19 cellular contexts compared by ENCODE assay signal in genomic region chr20:52983726-52984450, GRCh38. TPM values are rescaled to one million over a fixed set of nuclear protein-coding genes. Genes with fewer than 3 reads are reported as not detected.
DNase-seq lines count a peak whose midpoint lies in the region; ATAC-seq and TF ChIP-seq lines count a peak whose summit lies in the region.
"Had no signal": no experiment of that assay in that cellular context is flagged by ENCODE, and none has a peak within 500 bp of the region (broad histone marks: within the 10 kb centered on the region; RNA-seq: fewer than 3 reads in every experiment).

No MANE protein-coding gene starts in this region.

- no peaks in the 10 kb centered on the region for H3K36me3 Mint-ChIP-seq in stimulated activated naive CD8-positive, alpha-beta T cell treated with anti-CD3 and anti-CD28 coated beads, Interleukin-15, Interleukin-2, amounts not matched to agents 100 ng/mL and 50 ng/mL, for 24 hours (ENCODE audit: low read depth)
- no peaks in the 10 kb centered on the region for H3K36me3 Mint-ChIP-seq in endodermal cell (ENCODE audit: low read depth)

- no peak overlapping the region for H3K4me3 ChIP-seq in endodermal cell (ENCODE audit: low read length)
- H3K4me3 ChIP-seq: K562, mucosa of descending colon, spleen had no signal

- no peak for ATAC-seq in stimulated activated naive CD8-positive, alpha-beta T cell treated with anti-CD3 and anti-CD28 coated beads, Interleukin-15, Interleukin-2, amounts not matched to agents 100 U/mL and 50 U/mL, for 24 hours
- ATAC-seq in HG03175 (IDR thresholded peaks at IDR 0.05; ENCODE audit: unreplicated experiment), result no peak
- ATAC-seq in HG03460 (IDR thresholded peaks at IDR 0.05; ENCODE audit: unreplicated experiment), result no peak
- ATAC-seq: K562, mucosa of descending colon had no signal

- H3K4me1 ChIP-seq in endodermal cell (ENCODE audit: control insufficient read depth, insufficient read depth, low read length), result peaks cover 6% of the 10 kb centered on the region

- H3K4me3 Mint-ChIP-seq in stimulated activated naive CD8-positive, alpha-beta T cell treated with anti-CD3 and anti-CD28 coated beads, Interleukin-15, Interleukin-2, amounts not matched to agents 100 ng/mL and 50 ng/mL, for 24 hours, result peak overlapping the region; percentile 57
- no peak overlapping the region for H3K4me3 Mint-ChIP-seq in endodermal cell
- H3K4me3 Mint-ChIP-seq: brain had no signal

- H3K27ac Mint-ChIP-seq in stimulated activated naive CD8-positive, alpha-beta T cell treated with anti-CD3 and anti-CD28 coated beads, Interleukin-15, Interleukin-2, amounts not matched to agents 100 ng/mL and 50 ng/mL, for 24 hours, result peak overlapping the region; percentile 51
- H3K27ac Mint-ChIP-seq in endodermal cell, result peak overlapping the region; percentile 41
- H3K27ac Mint-ChIP-seq: brain had no signal

- H3K4me1 Mint-ChIP-seq in stimulated activated naive CD8-positive, alpha-beta T cell treated with anti-CD3 and anti-CD28 coated beads, Interleukin-15, Interleukin-2, amounts not matched to agents 100 ng/mL and 50 ng/mL, for 24 hours (ENCODE audit: low read depth), result peaks cover 15% of the 10 kb centered on the region
- peaks cover 12% of the 10 kb centered on the region for H3K4me1 Mint-ChIP-seq in endodermal cell

- TF ChIP-seq CTCF in endodermal cell (conservative IDR thresholded peaks at IDR 0.05), result peak; percentile 34

- peaks cover 6% of the 10 kb centered on the region for H3K27me3 ChIP-seq in endodermal cell (ENCODE audit: control insufficient read depth, insufficient read depth, low read length, poor library complexity, severe bottlenecking)
- H3K27me3 ChIP-seq: BE2C, testis had no signal

- no peak overlapping the region for H3K9ac ChIP-seq in endodermal cell (ENCODE audit: extremely low read depth, low read length, poor library complexity, severe bottlenecking)

- no peaks in the 10 kb centered on the region for H3K27me3 Mint-ChIP-seq in stimulated activated naive CD8-positive, alpha-beta T cell treated with anti-CD3 and anti-CD28 coated beads, Interleukin-15, Interleukin-2, amounts not matched to agents 100 ng/mL and 50 ng/mL, for 24 hours
- peaks cover 23% of the 10 kb centered on the region for H3K27me3 Mint-ChIP-seq in endodermal cell (ENCODE audit: insufficient read depth)

- WGBS in endodermal cell (ENCODE audit: insufficient coverage in 1 of 2, insufficient read length in 1 of 2), 2 experiments, result 72 to 78% methylated on average over 8 to 22 of the region's 22 CpGs

- no peak overlapping the region for H3K27ac ChIP-seq in endodermal cell (ENCODE audit: low read depth, low read length)
- H3K27ac ChIP-seq: spleen, testis had no signal

- no peaks in the 10 kb centered on the region for H3K9me3 Mint-ChIP-seq in stimulated activated naive CD8-positive, alpha-beta T cell treated with anti-CD3 and anti-CD28 coated beads, Interleukin-15, Interleukin-2, amounts not matched to agents 100 ng/mL and 50 ng/mL, for 24 hours
- no peaks in the 10 kb centered on the region for H3K9me3 Mint-ChIP-seq in endodermal cell

- DNase-seq in NCI-H2227 (lab: John Stamatoyannopoulos, UW; ENCODE audit: unreplicated experiment) (peak; percentile 29), NCI-H2227 treated with DMSO at 0.1 percent for 48 hours (lab: John Stamatoyannopoulos, UW) (no peak), endodermal cell (peak; percentile 68), SKM-1 (lab: John Stamatoyannopoulos, UW; ENCODE audit: unreplicated experiment) (no peak)
- DNase-seq in stimulated activated naive CD8-positive, alpha-beta T cell treated with anti-CD3 and anti-CD28 coated beads, Interleukin-15, Interleukin-2, amounts not matched to agents 100 U/mL and 50 U/mL, for 24 hours, result no peak
- DNase-seq: 8988T, BE2C, cortex of kidney, GDM1, mucosa of descending colon, NCI-H1105, NCI-H774, spleen, testis had no signal

- no peaks in the 10 kb centered on the region for H3K9me3 ChIP-seq in endodermal cell (ENCODE audit: control insufficient read depth, low read length)
- H3K9me3 ChIP-seq: BE2C, mucosa of descending colon, spleen, testis had no signal

- H3K36me3 ChIP-seq in endodermal cell (ENCODE audit: control insufficient read depth, insufficient read depth, low read length), result no peaks in the 10 kb centered on the region
- H3K36me3 ChIP-seq: BE2C, spleen had no signal

RNA-seq across cellular contexts. Expression of gene TSHZ2, which starts 11.7 kb away (rescaled TPM):
- total RNA-seq in endodermal cell, result under 1 TPM; 0.07 to 0.31 TPM
- polyA plus RNA-seq in endodermal cell (2013, experiment 1 of 2), result 5.2 TPM
- 3.5 TPM for polyA plus RNA-seq in endodermal cell (2013, experiment 2 of 2)

Comparison
In these comparisons a context has a peak if more than half of its experiments do, and no peak if none do; other contexts are left out.
1. DNase-seq: peak in NCI-H2227 (single experiment) and endodermal cell (single experiment); none in NCI-H2227 treated with DMSO at 0.1 percent for 48 hours (single experiment), stimulated activated naive CD8-positive, alpha-beta T cell treated with anti-CD3 and anti-CD28 coated beads, Interleukin-15, Interleukin-2, amounts not matched to agents 100 U/mL and 50 U/mL, for 24 hours (single experiment) and SKM-1 (single experiment).